13 cellular contexts compared by ENCODE assay signal in the genomic region with DNA sequence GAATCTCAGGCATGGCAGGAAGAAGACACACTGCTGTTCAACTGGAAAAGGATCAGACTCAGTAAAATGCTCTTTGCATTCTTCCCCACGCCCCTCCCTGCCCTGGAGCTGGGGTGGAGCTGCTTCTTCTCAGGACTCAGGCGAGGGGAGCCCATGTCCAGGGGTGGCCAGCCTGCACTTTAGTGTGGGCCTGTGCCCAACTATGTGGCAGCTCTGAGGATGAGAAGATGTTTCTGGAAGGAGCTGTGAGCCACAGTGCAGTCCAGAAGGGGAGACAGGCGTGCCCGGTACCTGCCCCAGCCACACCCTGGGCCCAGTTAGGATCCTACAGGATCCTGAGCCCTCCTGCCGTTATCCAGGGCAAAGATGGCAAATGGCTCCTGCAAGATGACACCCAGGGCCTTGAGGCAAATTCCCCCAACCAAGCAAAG.
DNase-seq lines count a peak whose midpoint lies in the region; ATAC-seq and TF ChIP-seq lines count a peak whose summit lies in the region.
"Had no signal": no experiment of that assay in that cellular context is flagged by ENCODE, and none has a peak within 500 bp of the region (broad histone marks: within the 10 kb centered on the region; RNA-seq: fewer than 3 reads in every experiment).

No MANE protein-coding gene starts in this region.

- POLR2A ChIA-PET in CD4-positive, alpha-beta T cell (lab: Charles Lee) = interaction anchor here (1.2 kb wide), 1 partner anchor 9 kb away, joined by 4 read pairs; no protein-coding TSS in a partner anchor
- POLR2A ChIA-PET in PC-9 (lab: Charles Lee; ENCODE audit: unreplicated experiment) = interaction anchor here (0.7 kb wide), 1 partner anchor 25 kb away, joined by 3 read pairs; no protein-coding TSS in a partner anchor

- H3K4me1 ChIP-seq in PC-9 (replicated peaks; ENCODE audit: insufficient read depth) (peaks cover 23% of the 10 kb centered on the region; the same call in 1 of the 2 replicates), esophagus muscularis mucosa (peaks cover 68 to 82% (median 76%) of the 10 kb centered on the region in 4 donors), osteoblast (ENCODE audit: insufficient read depth, low read length) (peaks cover 23% of the 10 kb centered on the region), aorta (ENCODE audit: control insufficient read depth in 1 of 2, insufficient read depth in 2 of 2, low read length in 2 of 2) (no peaks in the 10 kb centered on the region), thyroid gland (peaks cover 34 to 41% of the 10 kb centered on the region in 2 donors)

- H3K9me3 Mint-ChIP-seq in CD4-positive, alpha-beta T cell = no peaks in the 10 kb centered on the region

- H4K20me1 ChIP-seq in PC-9 (ENCODE audit: insufficient read depth) (peaks cover 99% of the 10 kb centered on the region), osteoblast (ENCODE audit: insufficient read depth, low read length) (peaks cover 85% of the 10 kb centered on the region)

- peak overlapping the region; percentile 51 for H3K27ac Mint-ChIP-seq in CD4-positive, alpha-beta T cell

- no peaks in the 10 kb centered on the region for H3K27me3 ChIP-seq in CD4-positive, alpha-beta T cell (ENCODE audit: control insufficient read depth, insufficient read depth, low read length)
- H3K27me3 ChIP-seq in PC-9 (ENCODE audit: insufficient read depth, low read depth) (no peaks in the 10 kb centered on the region), esophagus muscularis mucosa (no peaks in the 10 kb centered on the region), osteoblast (ENCODE audit: insufficient read depth, low read length) (no peaks in the 10 kb centered on the region), aorta (ENCODE audit: control insufficient read depth in 1 of 2, insufficient read depth in 2 of 2, low read length in 1 of 2) (no peaks in the 10 kb centered on the region), thyroid gland (no peaks in the 10 kb centered on the region)

- H2AFZ ChIP-seq in PC-9 (no peak overlapping the region), osteoblast (ENCODE audit: low read length) (no peak overlapping the region)

- H3K9me2 ChIP-seq in PC-9 (ENCODE audit: insufficient read depth) = no peaks in the 10 kb centered on the region

- CTCF ChIA-PET in CD4-positive, alpha-beta T cell (lab: Charles Lee) = no interaction called here
- CTCF ChIA-PET in PC-9 (lab: Charles Lee) = no interaction called here

- H3K4me1 Mint-ChIP-seq in CD4-positive, alpha-beta T cell (ENCODE audit: low read depth) = peaks cover 93% of the 10 kb centered on the region

- H3K4me3 ChIP-seq in PC-9 (no peak overlapping the region), esophagus muscularis mucosa (no peak overlapping the region), osteoblast (ENCODE audit: insufficient read depth, low read length) (no peak overlapping the region), aorta (ENCODE audit: low read length in 2 of 2) (no peak overlapping the region), thyroid gland (replicated peaks in 1 of 3) (no peak overlapping the region)

- H3K4me2 ChIP-seq in PC-9 (0 out of 2 replicates have a peak overlapping the region, but pooled peaks have one; percentile 8), osteoblast (ENCODE audit: insufficient read depth, low read length) (no peak overlapping the region)

- WGBS in esophagus muscularis mucosa = no CpG with 5 or more reads among the region's 5 CpGs
- 77 to 78% methylated on average over 4 to 5 of the region's 5 CpGs for WGBS in aorta, 2 donors
- WGBS in thyroid gland, 2 donors = 79 to 90% methylated on average over 2 to 5 of the region's 5 CpGs

- no peaks in the 10 kb centered on the region for H3K9me3 ChIP-seq in CD4-positive, alpha-beta T cell (ENCODE audit: control insufficient read depth, low read length)
- H3K9me3 ChIP-seq in PC-9 (ENCODE audit: insufficient read depth, low read depth) (no peaks in the 10 kb centered on the region), esophagus muscularis mucosa (no peaks in the 10 kb centered on the region), osteoblast (ENCODE audit: low read depth, low read length) (no peaks in the 10 kb centered on the region), aorta (ENCODE audit: control insufficient read depth, low read length) (no peaks in the 10 kb centered on the region), thyroid gland (no peaks in the 10 kb centered on the region)

- no TSS peak for BruUV-seq in PC-9 (replicated peaks; lab: Mats Ljungman, UMichigan)

- TF ChIP-seq CTCF in CD4-positive, alpha-beta T cell (IDR thresholded peaks at IDR 0.05) = no peak
- TF ChIP-seq CTCF in PC-9 (conservative IDR thresholded peaks at IDR 0.05) = no peak
- TF ChIP-seq CTCF in esophagus muscularis mucosa (IDR thresholded peaks at IDR 0.05) = no peak
- no peak for TF ChIP-seq CTCF in osteoblast (IDR thresholded peaks at IDR 0.05; ENCODE audit: extremely low read depth, low read depth, low read length)
- no peak for TF ChIP-seq CTCF in thyroid gland (IDR thresholded peaks at IDR 0.05)

- H3K36me3 ChIP-seq in PC-9 (ENCODE audit: low read depth) (0 out of 2 replicates have a peak, but pooled peaks cover 4% of the 10 kb centered on the region), esophagus muscularis mucosa (peaks cover 0 to 12% (median 3%) of the 10 kb centered on the region in 4 donors), osteoblast (ENCODE audit: insufficient read depth, low read length) (peaks cover 7% of the 10 kb centered on the region), aorta (ENCODE audit: control insufficient read depth in 1 of 2, insufficient read depth in 2 of 2, low read length in 1 of 2) (no peaks in the 10 kb centered on the region), thyroid gland (no peaks in the 10 kb centered on the region)

- no peak for TF ChIP-seq EP300 in esophagus muscularis mucosa (IDR thresholded peaks at IDR 0.05)

- ATAC-seq in CD4-positive, alpha-beta T cell (ENCODE audit: poor library complexity) = no peak
- ATAC-seq in aorta (ENCODE audit: low FRiP score) (no peak), GM21360 (IDR thresholded peaks at IDR 0.05; ENCODE audit: unreplicated experiment) (no peak)
- ATAC-seq: left ventricle myocardium superior, right cardiac atrium had no signal

- peak overlapping the region; percentile 25 for H3K4me3 Mint-ChIP-seq in CD4-positive, alpha-beta T cell

- H3K79me2 ChIP-seq in PC-9 (ENCODE audit: low read depth) (peaks cover 100% of the 10 kb centered on the region), osteoblast (ENCODE audit: insufficient read depth, low read length) (peaks cover 99% of the 10 kb centered on the region)

- H3K27me3 Mint-ChIP-seq in CD4-positive, alpha-beta T cell = no peaks in the 10 kb centered on the region

- H3K36me3 Mint-ChIP-seq in CD4-positive, alpha-beta T cell (ENCODE audit: low read depth) = peaks cover 59% of the 10 kb centered on the region

- DNase-seq in CD4-positive, alpha-beta T cell = no peak
- peak; percentile 57 to 77 for DNase-seq in PC-9
- DNase-seq in esophagus muscularis mucosa (ENCODE audit: extremely low spot score) = no peak
- DNase-seq in osteoblast (ENCODE audit: insufficient read length, low spot score, missing footprints) = peak; percentile 80
- no peak for DNase-seq in NCI-H2107 treated with DMSO at 0.1 percent for 48 hours (lab: John Stamatoyannopoulos, UW; ENCODE audit: unreplicated experiment)
- DNase-seq in aorta = no peak
- DNase-seq in thyroid gland = no peak
- DNase-seq: activated CD4-positive, alpha-beta T cell treated with anti-CD3 and anti-CD28 coated beads, Interleukin-2, amount 50 U/mL, for 4 hours; Kasumi-1; left ventricle myocardium superior; NCI-H510A; right cardiac atrium had no signal

- no peak overlapping the region for H3K27ac ChIP-seq in CD4-positive, alpha-beta T cell (ENCODE audit: low read depth, low read length)
- H3K27ac ChIP-seq in PC-9 (no peak overlapping the region; the same call in 1 of the 2 replicates), esophagus muscularis mucosa (replicated peaks in 1 of 4) (peak overlapping the region; percentile 12 to 31 (median 21)), osteoblast (ENCODE audit: low read depth, low read length) (peak overlapping the region; percentile 15), aorta (ENCODE audit: low read depth in 1 of 2, low read length in 2 of 2) (no peak overlapping the region), thyroid gland (no peak overlapping the region)

- TF ChIP-seq POLR2A in esophagus muscularis mucosa (IDR thresholded peaks at IDR 0.05; ENCODE audit: low read depth) (no peak), thyroid gland (IDR thresholded peaks at IDR 0.05) (no peak)

- peaks cover 30% of the 10 kb centered on the region; the same call in 1 of the 2 replicates for H3F3A ChIP-seq in PC-9 (ENCODE audit: insufficient read depth, low read depth)

- intact Hi-C loops in CD4-positive, alpha-beta T cell (cut with DNase I, micrococcal nuclease) = no loop called here
- intact Hi-C loops in PC-9 (cut with micrococcal nuclease; ENCODE audit: unreplicated experiment) = no loop called here
- intact Hi-C loops in esophagus muscularis mucosa (cut with DNase I) = no loop called here
- intact Hi-C loops in aorta (cut with DNase I) = no loop called here
- intact Hi-C loops in thyroid gland (cut with DNase I) = no loop called here

Comparison
In these comparisons a context has a peak if more than half of its experiments do, and no peak if none do; other contexts are left out.
1. DNase-seq: peak in PC-9 (2 of 2) and osteoblast (single experiment); none in CD4-positive, alpha-beta T cell (0 of 10), esophagus muscularis mucosa (single experiment), NCI-H2107 treated with DMSO at 0.1 percent for 48 hours (single experiment), aorta (0 of 2) and thyroid gland (0 of 2).
2. H3K27ac ChIP-seq: peak in esophagus muscularis mucosa (4 of 4) and osteoblast (single experiment); none in CD4-positive, alpha-beta T cell (single experiment), PC-9 (single experiment), aorta (0 of 2) and thyroid gland (0 of 3).